ENCODE assay signal across 8 cellular contexts in the genomic region with DNA sequence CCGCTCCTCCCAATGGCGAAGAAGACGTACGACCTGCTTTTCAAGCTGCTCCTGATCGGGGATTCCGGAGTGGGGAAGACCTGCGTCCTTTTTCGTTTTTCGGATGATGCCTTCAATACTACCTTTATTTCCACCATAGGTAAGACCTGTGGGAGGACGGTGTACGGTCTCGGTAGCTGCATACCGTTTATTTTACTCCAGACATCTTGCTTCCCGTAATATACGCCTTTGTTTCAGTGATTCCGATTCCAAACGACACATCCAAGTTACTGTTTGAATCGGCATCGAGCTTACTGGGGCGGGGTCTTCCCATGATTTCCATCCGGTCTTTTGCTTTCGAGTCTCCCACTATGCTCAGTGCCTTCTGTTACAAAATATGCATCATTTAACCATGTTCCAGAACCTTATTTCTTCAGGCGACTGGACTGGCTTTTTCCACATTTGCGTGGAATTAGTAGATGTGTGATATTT. TPM values are rescaled to one million over a fixed set of nuclear protein-coding genes. Genes with fewer than 3 reads are reported as not detected.
DNase-seq lines count a peak whose midpoint lies in the region; ATAC-seq and TF ChIP-seq lines count a peak whose summit lies in the region.

No MANE protein-coding gene starts in this region.

- peaks cover 26% of the 10 kb centered on the region for H3K4me1 Mint-ChIP-seq in activated T-helper 1 cell treated with anti-CD3 and anti-CD28 coated beads, Interleukin-12 subunit alpha, Interleukin-12 subunit beta, Interleukin-2, Interleukin-4 antibody, amounts not matched to agents 30 ng/mL and 10 ng/mL and 1 ng/mL, durations not matched to agents 14 hours and 24 hours and 36 hours (ENCODE audit: low read depth)
- peaks cover 47% of the 10 kb centered on the region for H3K4me1 Mint-ChIP-seq in stimulated activated memory B cell treated with anti-CD40 and anti-IgM and Interleukin-4, amounts not matched to agents 10 μg/mL and 1 μg/mL and 100 μg/mL, for 72 hours

- intact Hi-C loops in activated T-helper 1 cell treated with anti-CD3 and anti-CD28 coated beads, Interleukin-12 subunit alpha, Interleukin-12 subunit beta, Interleukin-2, Interleukin-4 antibody, amounts not matched to agents 30 ng/mL and 10 ng/mL and 1 ng/mL, durations not matched to agents 14 hours and 24 hours and 36 hours (cut with micrococcal nuclease), result loop anchor here (1.0 kb wide), 3 partner anchors 34 to 54 kb away; partner anchors contain the start of gene KIF3C

- peak overlapping the region; percentile 92 for H3K9ac ChIP-seq in iPS-15b (ENCODE audit: low read depth, low read length)

- peaks cover 9% of the 10 kb centered on the region for H3K36me3 Mint-ChIP-seq in activated T-helper 1 cell treated with anti-CD3 and anti-CD28 coated beads, Interleukin-12 subunit alpha, Interleukin-12 subunit beta, Interleukin-2, Interleukin-4 antibody, amounts not matched to agents 30 ng/mL and 10 ng/mL and 1 ng/mL, durations not matched to agents 14 hours and 24 hours and 36 hours (ENCODE audit: low read depth)
- peaks cover 13% of the 10 kb centered on the region for H3K36me3 Mint-ChIP-seq in stimulated activated memory B cell treated with anti-CD40 and anti-IgM and Interleukin-4, amounts not matched to agents 10 μg/mL and 1 μg/mL and 100 μg/mL, for 72 hours

- H3K4me3 Mint-ChIP-seq in activated T-helper 1 cell treated with anti-CD3 and anti-CD28 coated beads, Interleukin-12 subunit alpha, Interleukin-12 subunit beta, Interleukin-2, Interleukin-4 antibody, amounts not matched to agents 30 ng/mL and 10 ng/mL and 1 ng/mL, durations not matched to agents 14 hours and 24 hours and 36 hours, result peak overlapping the region; percentile 94
- peak overlapping the region; percentile 92 for H3K4me3 Mint-ChIP-seq in stimulated activated memory B cell treated with anti-CD40 and anti-IgM and Interleukin-4, amounts not matched to agents 10 μg/mL and 1 μg/mL and 100 μg/mL, for 72 hours

- H3K27me3 Mint-ChIP-seq in activated T-helper 1 cell treated with anti-CD3 and anti-CD28 coated beads, Interleukin-12 subunit alpha, Interleukin-12 subunit beta, Interleukin-2, Interleukin-4 antibody, amounts not matched to agents 30 ng/mL and 10 ng/mL and 1 ng/mL, durations not matched to agents 14 hours and 24 hours and 36 hours (ENCODE audit: insufficient read depth), result no peaks in the 10 kb centered on the region
- no peaks in the 10 kb centered on the region for H3K27me3 Mint-ChIP-seq in stimulated activated memory B cell treated with anti-CD40 and anti-IgM and Interleukin-4, amounts not matched to agents 10 μg/mL and 1 μg/mL and 100 μg/mL, for 72 hours

- H3K4me3 ChIP-seq in AG10803 (ENCODE audit: low read length) (peak overlapping the region; percentile 97), iPS-15b (ENCODE audit: low read depth, low read length) (peak overlapping the region; percentile 100)

- H3K9me3 Mint-ChIP-seq in activated T-helper 1 cell treated with anti-CD3 and anti-CD28 coated beads, Interleukin-12 subunit alpha, Interleukin-12 subunit beta, Interleukin-2, Interleukin-4 antibody, amounts not matched to agents 30 ng/mL and 10 ng/mL and 1 ng/mL, durations not matched to agents 14 hours and 24 hours and 36 hours, result no peaks in the 10 kb centered on the region
- no peaks in the 10 kb centered on the region for H3K9me3 Mint-ChIP-seq in stimulated activated memory B cell treated with anti-CD40 and anti-IgM and Interleukin-4, amounts not matched to agents 10 μg/mL and 1 μg/mL and 100 μg/mL, for 72 hours

- H3K4me1 ChIP-seq in iPS-15b (ENCODE audit: control insufficient read depth, insufficient read depth, low read length), result peaks cover 2% of the 10 kb centered on the region

- TF ChIP-seq CTCF in AG10803 (conservative IDR thresholded peaks at IDR 0.05; ENCODE audit: low read length), result no peak

- H3K27ac Mint-ChIP-seq in activated T-helper 1 cell treated with anti-CD3 and anti-CD28 coated beads, Interleukin-12 subunit alpha, Interleukin-12 subunit beta, Interleukin-2, Interleukin-4 antibody, amounts not matched to agents 30 ng/mL and 10 ng/mL and 1 ng/mL, durations not matched to agents 14 hours and 24 hours and 36 hours, result peak overlapping the region; percentile 70
- H3K27ac Mint-ChIP-seq in stimulated activated memory B cell treated with anti-CD40 and anti-IgM and Interleukin-4, amounts not matched to agents 10 μg/mL and 1 μg/mL and 100 μg/mL, for 72 hours, result peak overlapping the region; percentile 84

- in situ Hi-C loops in KBM-7 (cut with MboI; ENCODE audit: low pct_unique_long_range_greater_than_20kb, low sequenced_read_pairs), result no loop called here

- DNase-seq in AG10803 (ENCODE audit: low read depth), result no peak
- peak; percentile 9 for DNase-seq in activated T-helper 1 cell treated with anti-CD3 and anti-CD28 coated beads, Interleukin-12 subunit alpha, Interleukin-12 subunit beta, Interleukin-2, Interleukin-4 antibody, amounts not matched to agents 30 ng/mL and 10 ng/mL and 1 ng/mL, durations not matched to agents 14 hours and 24 hours and 36 hours (ENCODE audit: low spot score)
- DNase-seq in KBM-7, result no peak
- no peak for DNase-seq in NCI-H510A treated with DMSO at 0.1 percent for 48 hours (lab: John Stamatoyannopoulos, UW)

- ATAC-seq in HG03060 (IDR thresholded peaks at IDR 0.05; ENCODE audit: low read depth, unreplicated experiment), result peak; percentile 4
- ATAC-seq in stimulated activated memory B cell treated with anti-CD40 and anti-IgM and Interleukin-4, amounts not matched to agents 10 μg/mL and 1 μg/mL and 100 μg/mL, for 72 hours, result peak; percentile 0
- no peak for ATAC-seq in GM21737 (IDR thresholded peaks at IDR 0.05; ENCODE audit: unreplicated experiment)

- no peaks in the 10 kb centered on the region for H3K9me3 ChIP-seq in iPS-15b (ENCODE audit: control insufficient read depth, insufficient read depth, low read length)

- H3K27me3 ChIP-seq in iPS-15b (ENCODE audit: control insufficient read depth, insufficient read depth, low read length), result no peaks in the 10 kb centered on the region

- peaks cover 3% of the 10 kb centered on the region for H3K36me3 ChIP-seq in iPS-15b (ENCODE audit: control insufficient read depth, insufficient read depth, low read length)

RNA-seq across cellular contexts. Expression of gene RAB10, which starts 0.7 kb away (rescaled TPM):
- total RNA-seq in activated T-helper 1 cell treated with anti-CD3 and anti-CD28 coated beads, Interleukin-12 subunit alpha, Interleukin-12 subunit beta, Interleukin-2, Interleukin-4 antibody, amounts not matched to agents 30 ng/mL and 10 ng/mL and 1 ng/mL, durations not matched to agents 14 hours and 24 hours and 36 hours, result 128 and 130 TPM in 2 replicates

RNA-seq across cellular contexts. Expression of gene KIF3C, which starts 52.3 kb away (rescaled TPM):
- 5.3 and 6.2 TPM in 2 replicates for total RNA-seq in activated T-helper 1 cell treated with anti-CD3 and anti-CD28 coated beads, Interleukin-12 subunit alpha, Interleukin-12 subunit beta, Interleukin-2, Interleukin-4 antibody, amounts not matched to agents 30 ng/mL and 10 ng/mL and 1 ng/mL, durations not matched to agents 14 hours and 24 hours and 36 hours
